Comparison of ENCODE assay signal across 10 cellular contexts in the genomic region with DNA sequence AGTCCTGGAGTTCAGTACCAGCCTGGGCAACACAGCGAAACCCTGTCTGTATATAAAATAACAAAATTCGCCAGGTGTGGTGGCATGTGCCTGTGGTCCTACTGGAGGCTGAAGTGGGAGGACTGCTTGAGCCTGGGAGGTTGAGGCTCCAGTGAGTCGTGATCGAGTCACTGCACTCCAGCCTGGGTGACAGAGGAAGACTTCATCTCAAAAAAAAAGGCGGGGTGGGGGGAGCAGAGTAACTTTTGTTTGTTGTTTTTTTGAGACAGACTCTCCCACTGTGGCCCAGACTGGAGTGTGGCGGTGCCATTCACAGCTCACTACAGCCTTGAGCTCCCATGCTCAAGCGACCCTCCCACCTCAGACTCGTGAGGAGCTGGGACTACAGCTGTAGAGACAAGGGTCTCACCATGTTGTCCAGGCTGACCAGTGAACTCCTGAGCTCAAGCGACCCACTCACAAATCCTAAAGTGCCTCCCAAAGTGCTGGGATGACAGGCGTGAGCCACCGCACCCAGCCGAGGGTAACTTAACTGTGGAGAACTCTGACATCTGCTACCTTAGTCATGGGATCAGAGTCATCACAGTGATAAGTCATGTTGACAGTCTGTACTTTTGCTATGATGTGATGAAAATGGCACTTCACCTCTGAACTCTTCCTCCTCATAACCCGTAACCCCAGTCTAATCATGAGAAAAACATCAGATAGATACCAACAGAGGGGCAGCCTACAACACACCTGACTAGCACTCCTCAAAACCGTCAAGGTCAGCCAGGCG. TPM values are rescaled to one million over a fixed set of nuclear protein-coding genes. Genes with fewer than 3 reads are reported as not detected.
DNase-seq lines count a peak whose midpoint lies in the region; ATAC-seq lines count a peak whose summit lies in the region.
"Had no signal": no experiment of that assay in that cellular context is flagged by ENCODE, and none has a peak within 500 bp of the region (broad histone marks: within the 10 kb centered on the region; RNA-seq: fewer than 3 reads in every experiment).

No MANE protein-coding gene starts in this region.

- no peak overlapping the region for H3K4me3 ChIP-seq in subcutaneous abdominal adipose tissue (ENCODE audit: low read depth in 1 of 5, low read length in 5 of 5)
- H3K4me3 ChIP-seq: thoracic aorta had no signal

- no peak for ATAC-seq in activated CD8-positive, alpha-beta memory T cell treated with anti-CD3 and anti-CD28 coated beads, Interleukin-2, amount 10 ng/mL, durations not matched to agents 7 days and 5 days

- no peaks in the 10 kb centered on the region for H3K27me3 ChIP-seq in subcutaneous abdominal adipose tissue (ENCODE audit: control insufficient read depth in 5 of 5, insufficient read depth in 4 of 5, low read length in 5 of 5)

- peak overlapping the region in 2 of 5 donors; percentile 8 to 22 for H3K9ac ChIP-seq in subcutaneous abdominal adipose tissue (ENCODE audit: low read length in 5 of 5)

- intact Hi-C loops in activated T-helper 1 cell treated with anti-CD3 and anti-CD28 coated beads, Interleukin-12 subunit alpha, Interleukin-12 subunit beta, Interleukin-2, Interleukin-4 antibody, amounts not matched to agents 30 ng/mL and 10 ng/mL and 1 ng/mL, durations not matched to agents 14 hours and 24 hours and 36 hours (cut with micrococcal nuclease): no loop called here

- peaks cover 2 to 68% (median 48%) of the 10 kb centered on the region in 5 donors for H3K4me1 ChIP-seq in subcutaneous abdominal adipose tissue (ENCODE audit: control insufficient read depth in 5 of 5, insufficient read depth in 5 of 5, low read length in 5 of 5)

- H3K4me3 Mint-ChIP-seq in activated CD8-positive, alpha-beta memory T cell treated with anti-CD3 and anti-CD28 coated beads, Interleukin-2, amount 10 ng/mL, durations not matched to agents 7 days and 5 days: no peak overlapping the region
- no peak overlapping the region for H3K4me3 Mint-ChIP-seq in activated T-helper 1 cell treated with anti-CD3 and anti-CD28 coated beads, Interleukin-12 subunit alpha, Interleukin-12 subunit beta, Interleukin-2, Interleukin-4 antibody, amounts not matched to agents 30 ng/mL and 10 ng/mL and 1 ng/mL, durations not matched to agents 14 hours and 24 hours and 36 hours

- H3K9me3 Mint-ChIP-seq in activated CD8-positive, alpha-beta memory T cell treated with anti-CD3 and anti-CD28 coated beads, Interleukin-2, amount 10 ng/mL, durations not matched to agents 7 days and 5 days (ENCODE audit: low read depth): no peaks in the 10 kb centered on the region
- H3K9me3 Mint-ChIP-seq in activated T-helper 1 cell treated with anti-CD3 and anti-CD28 coated beads, Interleukin-12 subunit alpha, Interleukin-12 subunit beta, Interleukin-2, Interleukin-4 antibody, amounts not matched to agents 30 ng/mL and 10 ng/mL and 1 ng/mL, durations not matched to agents 14 hours and 24 hours and 36 hours: no peaks in the 10 kb centered on the region

- peaks cover 6% of the 10 kb centered on the region for H3K4me1 Mint-ChIP-seq in activated CD8-positive, alpha-beta memory T cell treated with anti-CD3 and anti-CD28 coated beads, Interleukin-2, amount 10 ng/mL, durations not matched to agents 7 days and 5 days
- peaks cover 23% of the 10 kb centered on the region for H3K4me1 Mint-ChIP-seq in activated T-helper 1 cell treated with anti-CD3 and anti-CD28 coated beads, Interleukin-12 subunit alpha, Interleukin-12 subunit beta, Interleukin-2, Interleukin-4 antibody, amounts not matched to agents 30 ng/mL and 10 ng/mL and 1 ng/mL, durations not matched to agents 14 hours and 24 hours and 36 hours (ENCODE audit: low read depth)

- H3K27ac ChIP-seq in subcutaneous abdominal adipose tissue (ENCODE audit: low read depth, low read length): peak overlapping the region; percentile 90
- H3K27ac ChIP-seq: thoracic aorta had no signal

- peaks cover 0 to 59% (median 35%) of the 10 kb centered on the region in 5 donors for H3K36me3 ChIP-seq in subcutaneous abdominal adipose tissue (ENCODE audit: control insufficient read depth in 5 of 5, insufficient read depth in 5 of 5, low read length in 5 of 5)

- H3K9me3 ChIP-seq in subcutaneous abdominal adipose tissue (ENCODE audit: control insufficient read depth in 5 of 5, low read length in 5 of 5): no peaks in the 10 kb centered on the region
- H3K9me3 ChIP-seq: thoracic aorta had no signal

- no peaks in the 10 kb centered on the region for H3K27me3 Mint-ChIP-seq in activated CD8-positive, alpha-beta memory T cell treated with anti-CD3 and anti-CD28 coated beads, Interleukin-2, amount 10 ng/mL, durations not matched to agents 7 days and 5 days
- no peaks in the 10 kb centered on the region for H3K27me3 Mint-ChIP-seq in activated T-helper 1 cell treated with anti-CD3 and anti-CD28 coated beads, Interleukin-12 subunit alpha, Interleukin-12 subunit beta, Interleukin-2, Interleukin-4 antibody, amounts not matched to agents 30 ng/mL and 10 ng/mL and 1 ng/mL, durations not matched to agents 14 hours and 24 hours and 36 hours (ENCODE audit: insufficient read depth)

- no peak for DNase-seq in activated CD8-positive, alpha-beta memory T cell treated with anti-CD3 and anti-CD28 coated beads, Interleukin-2, amount 10 ng/mL, durations not matched to agents 7 days and 5 days
- DNase-seq in activated CD8-positive, alpha-beta memory T cell treated with anti-CD3 and anti-CD28 coated beads, Interleukin-2, amount 50 U/mL, for 48 hours: no peak
- DNase-seq in activated T-helper 1 cell treated with anti-CD3 and anti-CD28 coated beads, Interleukin-12 subunit alpha, Interleukin-12 subunit beta, Interleukin-2, Interleukin-4 antibody, amounts not matched to agents 30 ng/mL and 10 ng/mL and 1 ng/mL, durations not matched to agents 14 hours and 24 hours and 36 hours (ENCODE audit: low spot score): no peak
- peak; percentile 40 for DNase-seq in hepatic stellate cell (ENCODE audit: low spot score)
- no peak for DNase-seq in OCI-M2 (lab: John Stamatoyannopoulos, UW; ENCODE audit: unreplicated experiment)
- no peak for DNase-seq in NCI-H2171 treated with DMSO at 0.1 percent for 48 hours (lab: John Stamatoyannopoulos, UW)
- no peak for DNase-seq in stimulated activated naive CD4-positive, alpha-beta T cell treated with Interleukin-2 at 50 U/mL for 16 hours (lab: John Stamatoyannopoulos, UW)
- DNase-seq: islet precursor cell had no signal

- H3K27ac Mint-ChIP-seq in activated CD8-positive, alpha-beta memory T cell treated with anti-CD3 and anti-CD28 coated beads, Interleukin-2, amount 10 ng/mL, durations not matched to agents 7 days and 5 days: peak overlapping the region; percentile 32
- H3K27ac Mint-ChIP-seq in activated T-helper 1 cell treated with anti-CD3 and anti-CD28 coated beads, Interleukin-12 subunit alpha, Interleukin-12 subunit beta, Interleukin-2, Interleukin-4 antibody, amounts not matched to agents 30 ng/mL and 10 ng/mL and 1 ng/mL, durations not matched to agents 14 hours and 24 hours and 36 hours: peak overlapping the region; percentile 35

- peaks cover 12% of the 10 kb centered on the region for H3K36me3 Mint-ChIP-seq in activated CD8-positive, alpha-beta memory T cell treated with anti-CD3 and anti-CD28 coated beads, Interleukin-2, amount 10 ng/mL, durations not matched to agents 7 days and 5 days
- H3K36me3 Mint-ChIP-seq in activated T-helper 1 cell treated with anti-CD3 and anti-CD28 coated beads, Interleukin-12 subunit alpha, Interleukin-12 subunit beta, Interleukin-2, Interleukin-4 antibody, amounts not matched to agents 30 ng/mL and 10 ng/mL and 1 ng/mL, durations not matched to agents 14 hours and 24 hours and 36 hours (ENCODE audit: low read depth): peaks cover 33% of the 10 kb centered on the region

- CTCF ChIA-PET in activated CD8-positive, alpha-beta memory T cell treated with anti-CD3 and anti-CD28 coated beads, Interleukin-2, amount 10 ng/mL, durations not matched to agents 7 days and 5 days (lab: Charles Lee): no interaction called here

RNA-seq across cellular contexts. Expression of gene PEDS1, which starts 16.5 kb away (rescaled TPM):
- 10 to 100 TPM; 24.2 to 25.4 TPM for total RNA-seq in activated CD8-positive, alpha-beta memory T cell treated with anti-CD3 and anti-CD28 coated beads, Interleukin-2, amount 10 ng/mL, durations not matched to agents 7 days and 5 days
- total RNA-seq in activated T-helper 1 cell treated with anti-CD3 and anti-CD28 coated beads, Interleukin-12 subunit alpha, Interleukin-12 subunit beta, Interleukin-2, Interleukin-4 antibody, amounts not matched to agents 30 ng/mL and 10 ng/mL and 1 ng/mL, durations not matched to agents 14 hours and 24 hours and 36 hours: 30.7 and 33.4 TPM in 2 replicates

RNA-seq across cellular contexts. Expression of gene UBE2V1, which starts 24.1 kb away (rescaled TPM):
- 100 to 1,000 TPM; 140 to 158 TPM for total RNA-seq in activated CD8-positive, alpha-beta memory T cell treated with anti-CD3 and anti-CD28 coated beads, Interleukin-2, amount 10 ng/mL, durations not matched to agents 7 days and 5 days
- total RNA-seq in activated T-helper 1 cell treated with anti-CD3 and anti-CD28 coated beads, Interleukin-12 subunit alpha, Interleukin-12 subunit beta, Interleukin-2, Interleukin-4 antibody, amounts not matched to agents 30 ng/mL and 10 ng/mL and 1 ng/mL, durations not matched to agents 14 hours and 24 hours and 36 hours: 166 and 170 TPM in 2 replicates

RNA-seq across cellular contexts. Expression of gene CEBPB, which starts 53.6 kb away (rescaled TPM):
- total RNA-seq in activated CD8-positive, alpha-beta memory T cell treated with anti-CD3 and anti-CD28 coated beads, Interleukin-2, amount 10 ng/mL, durations not matched to agents 7 days and 5 days: 10 to 100 TPM; 32.6 to 34.6 TPM
- 52.3 and 55.2 TPM in 2 replicates for total RNA-seq in activated T-helper 1 cell treated with anti-CD3 and anti-CD28 coated beads, Interleukin-12 subunit alpha, Interleukin-12 subunit beta, Interleukin-2, Interleukin-4 antibody, amounts not matched to agents 30 ng/mL and 10 ng/mL and 1 ng/mL, durations not matched to agents 14 hours and 24 hours and 36 hours
